Comparison of ENCODE assay signal across 1 cellular context in the genomic region with DNA sequence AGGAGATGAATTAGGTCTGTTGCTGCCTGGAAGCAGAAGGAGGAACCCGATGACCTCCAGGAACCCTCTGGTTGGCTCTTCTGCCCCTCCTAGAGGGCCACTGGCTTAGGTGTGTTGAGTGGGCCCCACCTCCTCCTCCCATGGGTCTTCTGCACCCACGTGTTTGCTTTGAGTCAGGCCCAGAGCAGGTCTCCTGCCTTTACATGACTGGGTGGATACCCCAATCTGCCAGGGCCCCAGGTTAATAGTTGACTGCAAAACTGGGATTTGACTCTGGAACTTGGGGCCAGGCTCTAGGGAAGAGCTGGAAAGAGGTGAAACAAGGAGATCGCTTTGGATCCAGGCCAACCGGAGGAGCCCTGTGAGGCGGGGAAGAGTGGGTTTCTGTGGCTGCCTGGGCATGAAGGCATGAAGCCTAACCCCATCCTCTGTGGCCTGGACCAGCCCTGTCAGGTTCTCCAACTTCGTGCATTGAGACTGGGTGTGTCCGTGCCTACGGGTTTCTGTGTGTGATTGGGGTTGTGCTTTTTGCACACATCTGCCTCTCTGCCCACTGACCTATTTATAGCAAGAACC.
A peak's percentile ranks its signal among the peaks of the same experiment; 100 is the strongest.
TF ChIP-seq lines count a peak whose summit lies in the region.

No MANE protein-coding gene starts in this region.

TF ChIP-seq in HepG2, 621 proteins besides CTCF, POLR2A, EP300 and RAD21 (continued from another document and continues in another):
- TF ChIP-seq, protein P1, sequence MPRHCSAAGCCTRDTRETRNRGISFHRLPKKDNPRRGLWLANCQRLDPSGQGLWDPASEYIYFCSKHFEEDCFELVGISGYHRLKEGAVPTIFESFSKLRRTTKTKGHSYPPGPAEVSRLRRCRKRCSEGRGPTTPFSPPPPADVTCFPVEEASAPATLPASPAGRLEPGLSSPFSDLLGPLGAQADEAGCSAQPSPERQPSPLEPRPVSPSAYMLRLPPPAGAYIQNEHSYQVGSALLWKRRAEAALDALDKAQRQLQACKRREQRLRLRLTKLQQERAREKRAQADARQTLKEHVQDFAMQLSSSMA (CRISPR knock-in tag; IDR thresholded peaks at IDR 0.05) = no peak
- no peak for TF ChIP-seq ZNF777 (CRISPR knock-in tag; IDR thresholded peaks at IDR 0.05)
- no peak for TF ChIP-seq ZNF776 (CRISPR knock-in tag; IDR thresholded peaks at IDR 0.05)
- no peak for TF ChIP-seq NCOA5 (CRISPR knock-in tag; IDR thresholded peaks at IDR 0.05)
- TF ChIP-seq PHF5A (CRISPR knock-in tag; IDR thresholded peaks at IDR 0.05; ENCODE audit: low read depth, unreplicated experiment) = no peak
- TF ChIP-seq, protein P2, sequence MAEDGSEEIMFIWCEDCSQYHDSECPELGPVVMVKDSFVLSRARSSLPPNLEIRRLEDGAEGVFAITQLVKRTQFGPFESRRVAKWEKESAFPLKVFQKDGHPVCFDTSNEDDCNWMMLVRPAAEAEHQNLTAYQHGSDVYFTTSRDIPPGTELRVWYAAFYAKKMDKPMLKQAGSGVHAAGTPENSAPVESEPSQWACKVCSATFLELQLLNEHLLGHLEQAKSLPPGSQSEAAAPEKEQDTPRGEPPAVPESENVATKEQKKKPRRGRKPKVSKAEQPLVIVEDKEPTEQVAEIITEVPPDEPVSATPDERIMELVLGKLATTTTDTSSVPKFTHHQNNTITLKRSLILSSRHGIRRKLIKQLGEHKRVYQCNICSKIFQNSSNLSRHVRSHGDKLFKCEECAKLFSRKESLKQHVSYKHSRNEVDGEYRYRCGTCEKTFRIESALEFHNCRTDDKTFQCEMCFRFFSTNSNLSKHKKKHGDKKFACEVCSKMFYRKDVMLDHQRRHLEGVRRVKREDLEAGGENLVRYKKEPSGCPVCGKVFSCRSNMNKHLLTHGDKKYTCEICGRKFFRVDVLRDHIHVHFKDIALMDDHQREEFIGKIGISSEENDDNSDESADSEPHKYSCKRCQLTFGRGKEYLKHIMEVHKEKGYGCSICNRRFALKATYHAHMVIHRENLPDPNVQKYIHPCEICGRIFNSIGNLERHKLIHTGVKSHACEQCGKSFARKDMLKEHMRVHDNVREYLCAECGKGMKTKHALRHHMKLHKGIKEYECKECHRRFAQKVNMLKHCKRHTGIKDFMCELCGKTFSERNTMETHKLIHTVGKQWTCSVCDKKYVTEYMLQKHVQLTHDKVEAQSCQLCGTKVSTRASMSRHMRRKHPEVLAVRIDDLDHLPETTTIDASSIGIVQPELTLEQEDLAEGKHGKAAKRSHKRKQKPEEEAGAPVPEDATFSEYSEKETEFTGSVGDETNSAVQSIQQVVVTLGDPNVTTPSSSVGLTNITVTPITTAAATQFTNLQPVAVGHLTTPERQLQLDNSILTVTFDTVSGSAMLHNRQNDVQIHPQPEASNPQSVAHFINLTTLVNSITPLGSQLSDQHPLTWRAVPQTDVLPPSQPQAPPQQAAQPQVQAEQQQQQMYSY (CRISPR knock-in tag; IDR thresholded peaks at IDR 0.05) = 0 out of 2 replicates have a peak, but pooled peaks have one; percentile 63
- no peak for TF ChIP-seq RELA (CRISPR knock-in tag; IDR thresholded peaks at IDR 0.05)
- TF ChIP-seq ZNF749 (CRISPR knock-in tag; IDR thresholded peaks at IDR 0.05; ENCODE audit: borderline replicate concordance) = no peak
- TF ChIP-seq REXO4 (CRISPR knock-in tag; IDR thresholded peaks at IDR 0.05; ENCODE audit: borderline replicate concordance) = no peak
- TF ChIP-seq CREB1 (IDR thresholded peaks at IDR 0.05) = no peak
- TF ChIP-seq CREB1 (CRISPR knock-in tag; IDR thresholded peaks at IDR 0.05) = peak; percentile 27; the same call in 1 of the 2 replicates
- no peak for TF ChIP-seq HOXD1 (CRISPR knock-in tag; IDR thresholded peaks at IDR 0.05)
- no peak for TF ChIP-seq SOX13 (IDR thresholded peaks at IDR 0.05)
- no peak for TF ChIP-seq SOX13 (CRISPR knock-in tag; conservative IDR thresholded peaks at IDR 0.05 in 1 of 2, IDR thresholded peaks at IDR 0.05 in 1 of 2)
- TF ChIP-seq ARNTL (CRISPR knock-in tag; IDR thresholded peaks at IDR 0.05) = no peak
- TF ChIP-seq KAT7 (CRISPR knock-in tag; IDR thresholded peaks at IDR 0.05; ENCODE audit: borderline replicate concordance) = no peak
- no peak for TF ChIP-seq MED1 (CRISPR knock-in tag; IDR thresholded peaks at IDR 0.05)
- no peak for TF ChIP-seq ZNF530 (CRISPR knock-in tag; IDR thresholded peaks at IDR 0.05; ENCODE audit: low read depth)
- TF ChIP-seq NRL (CRISPR knock-in tag; IDR thresholded peaks at IDR 0.05; ENCODE audit: borderline replicate concordance) = no peak
- TF ChIP-seq, protein P3, sequence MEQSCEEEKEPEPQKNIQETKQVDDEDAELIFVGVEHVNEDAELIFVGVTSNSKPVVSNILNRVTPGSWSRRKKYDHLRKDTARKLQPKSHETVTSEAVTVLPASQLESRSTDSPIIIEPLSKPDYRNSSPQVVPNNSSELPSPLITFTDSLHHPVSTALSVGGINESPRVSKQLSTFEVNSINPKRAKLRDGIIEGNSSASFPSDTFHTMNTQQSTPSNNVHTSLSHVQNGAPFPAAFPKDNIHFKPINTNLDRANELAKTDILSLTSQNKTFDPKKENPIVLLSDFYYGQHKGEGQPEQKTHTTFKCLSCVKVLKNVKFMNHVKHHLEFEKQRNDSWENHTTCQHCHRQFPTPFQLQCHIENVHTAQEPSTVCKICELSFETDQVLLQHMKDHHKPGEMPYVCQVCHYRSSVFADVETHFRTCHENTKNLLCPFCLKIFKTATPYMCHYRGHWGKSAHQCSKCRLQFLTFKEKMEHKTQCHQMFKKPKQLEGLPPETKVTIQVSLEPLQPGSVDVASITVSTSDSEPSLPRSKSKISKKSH (CRISPR knock-in tag; IDR thresholded peaks at IDR 0.05; ENCODE audit: borderline replicate concordance) = no peak
- no peak for TF ChIP-seq NONO (IDR thresholded peaks at IDR 0.05)
- no peak for TF ChIP-seq NONO (CRISPR knock-in tag; conservative IDR thresholded peaks at IDR 0.05)
- no peak for TF ChIP-seq HOXA9 (CRISPR knock-in tag; IDR thresholded peaks at IDR 0.05; ENCODE audit: borderline replicate concordance)
- peak; percentile 16; the same call in 1 of the 2 replicates for TF ChIP-seq POGZ (CRISPR knock-in tag; IDR thresholded peaks at IDR 0.05)
- no peak for TF ChIP-seq ZNF180 (CRISPR knock-in tag; IDR thresholded peaks at IDR 0.05; ENCODE audit: borderline replicate concordance, low read depth)
- no peak for TF ChIP-seq NPAS2 (CRISPR knock-in tag; IDR thresholded peaks at IDR 0.05; ENCODE audit: borderline replicate concordance)
- TF ChIP-seq MTA1 (CRISPR knock-in tag; IDR thresholded peaks at IDR 0.05; ENCODE audit: borderline replicate concordance) = no peak
- TF ChIP-seq ZNF335 (CRISPR knock-in tag; IDR thresholded peaks at IDR 0.05) = no peak
- TF ChIP-seq ZNF7 (CRISPR knock-in tag; IDR thresholded peaks at IDR 0.05) = no peak
- 0 out of 2 replicates have a peak, but pooled peaks have one; percentile 20 for TF ChIP-seq ZFY (CRISPR knock-in tag; IDR thresholded peaks at IDR 0.05)
- TF ChIP-seq, protein P4, sequence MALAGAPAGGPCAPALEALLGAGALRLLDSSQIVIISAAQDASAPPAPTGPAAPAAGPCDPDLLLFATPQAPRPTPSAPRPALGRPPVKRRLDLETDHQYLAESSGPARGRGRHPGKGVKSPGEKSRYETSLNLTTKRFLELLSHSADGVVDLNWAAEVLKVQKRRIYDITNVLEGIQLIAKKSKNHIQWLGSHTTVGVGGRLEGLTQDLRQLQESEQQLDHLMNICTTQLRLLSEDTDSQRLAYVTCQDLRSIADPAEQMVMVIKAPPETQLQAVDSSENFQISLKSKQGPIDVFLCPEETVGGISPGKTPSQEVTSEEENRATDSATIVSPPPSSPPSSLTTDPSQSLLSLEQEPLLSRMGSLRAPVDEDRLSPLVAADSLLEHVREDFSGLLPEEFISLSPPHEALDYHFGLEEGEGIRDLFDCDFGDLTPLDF (CRISPR knock-in tag; IDR thresholded peaks at IDR 0.05) = no peak
- no peak for TF ChIP-seq PRPF4 (IDR thresholded peaks at IDR 0.05; ENCODE audit: low read depth, low read length, poor library complexity, severe bottlenecking)
- TF ChIP-seq, protein P5, sequence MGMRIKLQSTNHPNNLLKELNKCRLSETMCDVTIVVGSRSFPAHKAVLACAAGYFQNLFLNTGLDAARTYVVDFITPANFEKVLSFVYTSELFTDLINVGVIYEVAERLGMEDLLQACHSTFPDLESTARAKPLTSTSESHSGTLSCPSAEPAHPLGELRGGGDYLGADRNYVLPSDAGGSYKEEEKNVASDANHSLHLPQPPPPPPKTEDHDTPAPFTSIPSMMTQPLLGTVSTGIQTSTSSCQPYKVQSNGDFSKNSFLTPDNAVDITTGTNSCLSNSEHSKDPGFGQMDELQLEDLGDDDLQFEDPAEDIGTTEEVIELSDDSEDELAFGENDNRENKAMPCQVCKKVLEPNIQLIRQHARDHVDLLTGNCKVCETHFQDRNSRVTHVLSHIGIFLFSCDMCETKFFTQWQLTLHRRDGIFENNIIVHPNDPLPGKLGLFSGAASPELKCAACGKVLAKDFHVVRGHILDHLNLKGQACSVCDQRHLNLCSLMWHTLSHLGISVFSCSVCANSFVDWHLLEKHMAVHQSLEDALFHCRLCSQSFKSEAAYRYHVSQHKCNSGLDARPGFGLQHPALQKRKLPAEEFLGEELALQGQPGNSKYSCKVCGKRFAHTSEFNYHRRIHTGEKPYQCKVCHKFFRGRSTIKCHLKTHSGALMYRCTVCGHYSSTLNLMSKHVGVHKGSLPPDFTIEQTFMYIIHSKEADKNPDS (CRISPR knock-in tag; IDR thresholded peaks at IDR 0.05) = no peak
- peak; percentile 20; the same call in 1 of the 3 replicates for TF ChIP-seq MXI1 (IDR thresholded peaks at IDR 0.05; ENCODE audit: borderline replicate concordance, low read depth, low read length)
- TF ChIP-seq SOX5 (CRISPR knock-in tag; IDR thresholded peaks at IDR 0.05; ENCODE audit: borderline replicate concordance) = no peak
- no peak for TF ChIP-seq CC2D1A (CRISPR knock-in tag; IDR thresholded peaks at IDR 0.05)
- no peak for TF ChIP-seq FIP1L1 (IDR thresholded peaks at IDR 0.05; ENCODE audit: borderline replicate concordance, insufficient read depth, low read depth, low read length)
- no peak for TF ChIP-seq TOE1 (CRISPR knock-in tag; IDR thresholded peaks at IDR 0.05)
- TF ChIP-seq NFIB (CRISPR knock-in tag; IDR thresholded peaks at IDR 0.05; ENCODE audit: borderline replicate concordance) = no peak
- TF ChIP-seq, protein P6, sequence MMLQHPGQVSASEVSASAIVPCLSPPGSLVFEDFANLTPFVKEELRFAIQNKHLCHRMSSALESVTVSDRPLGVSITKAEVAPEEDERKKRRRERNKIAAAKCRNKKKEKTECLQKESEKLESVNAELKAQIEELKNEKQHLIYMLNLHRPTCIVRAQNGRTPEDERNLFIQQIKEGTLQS (CRISPR knock-in tag; IDR thresholded peaks at IDR 0.05) = no peak
- TF ChIP-seq, protein P7, sequence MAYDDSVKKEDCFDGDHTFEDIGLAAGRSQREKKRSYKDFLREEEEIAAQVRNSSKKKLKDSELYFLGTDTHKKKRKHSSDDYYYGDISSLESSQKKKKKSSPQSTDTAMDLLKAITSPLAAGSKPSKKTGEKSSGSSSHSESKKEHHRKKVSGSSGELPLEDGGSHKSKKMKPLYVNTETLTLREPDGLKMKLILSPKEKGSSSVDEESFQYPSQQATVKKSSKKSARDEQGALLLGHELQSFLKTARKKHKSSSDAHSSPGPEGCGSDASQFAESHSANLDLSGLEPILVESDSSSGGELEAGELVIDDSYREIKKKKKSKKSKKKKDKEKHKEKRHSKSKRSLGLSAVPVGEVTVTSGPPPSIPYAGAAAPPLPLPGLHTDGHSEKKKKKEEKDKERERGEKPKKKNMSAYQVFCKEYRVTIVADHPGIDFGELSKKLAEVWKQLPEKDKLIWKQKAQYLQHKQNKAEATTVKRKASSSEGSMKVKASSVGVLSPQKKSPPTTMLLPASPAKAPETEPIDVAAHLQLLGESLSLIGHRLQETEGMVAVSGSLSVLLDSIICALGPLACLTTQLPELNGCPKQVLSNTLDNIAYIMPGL (CRISPR knock-in tag; IDR thresholded peaks at IDR 0.05; ENCODE audit: borderline replicate concordance in 1 of 2, low read depth in 1 of 2) = no peak
- TF ChIP-seq ZKSCAN5 (CRISPR knock-in tag; IDR thresholded peaks at IDR 0.05) = no peak
- no peak for TF ChIP-seq XBP1 (CRISPR knock-in tag; IDR thresholded peaks at IDR 0.05)
- no peak for TF ChIP-seq ZNF546 (CRISPR knock-in tag; conservative IDR thresholded peaks at IDR 0.05)
- peak; percentile 42; the same call in 1 of the 2 replicates for TF ChIP-seq SAP130 (CRISPR knock-in tag; IDR thresholded peaks at IDR 0.05; ENCODE audit: low read depth)
- TF ChIP-seq ZSCAN20 (CRISPR knock-in tag; IDR thresholded peaks at IDR 0.05; ENCODE audit: borderline replicate concordance) = no peak
- TF ChIP-seq, protein P8, sequence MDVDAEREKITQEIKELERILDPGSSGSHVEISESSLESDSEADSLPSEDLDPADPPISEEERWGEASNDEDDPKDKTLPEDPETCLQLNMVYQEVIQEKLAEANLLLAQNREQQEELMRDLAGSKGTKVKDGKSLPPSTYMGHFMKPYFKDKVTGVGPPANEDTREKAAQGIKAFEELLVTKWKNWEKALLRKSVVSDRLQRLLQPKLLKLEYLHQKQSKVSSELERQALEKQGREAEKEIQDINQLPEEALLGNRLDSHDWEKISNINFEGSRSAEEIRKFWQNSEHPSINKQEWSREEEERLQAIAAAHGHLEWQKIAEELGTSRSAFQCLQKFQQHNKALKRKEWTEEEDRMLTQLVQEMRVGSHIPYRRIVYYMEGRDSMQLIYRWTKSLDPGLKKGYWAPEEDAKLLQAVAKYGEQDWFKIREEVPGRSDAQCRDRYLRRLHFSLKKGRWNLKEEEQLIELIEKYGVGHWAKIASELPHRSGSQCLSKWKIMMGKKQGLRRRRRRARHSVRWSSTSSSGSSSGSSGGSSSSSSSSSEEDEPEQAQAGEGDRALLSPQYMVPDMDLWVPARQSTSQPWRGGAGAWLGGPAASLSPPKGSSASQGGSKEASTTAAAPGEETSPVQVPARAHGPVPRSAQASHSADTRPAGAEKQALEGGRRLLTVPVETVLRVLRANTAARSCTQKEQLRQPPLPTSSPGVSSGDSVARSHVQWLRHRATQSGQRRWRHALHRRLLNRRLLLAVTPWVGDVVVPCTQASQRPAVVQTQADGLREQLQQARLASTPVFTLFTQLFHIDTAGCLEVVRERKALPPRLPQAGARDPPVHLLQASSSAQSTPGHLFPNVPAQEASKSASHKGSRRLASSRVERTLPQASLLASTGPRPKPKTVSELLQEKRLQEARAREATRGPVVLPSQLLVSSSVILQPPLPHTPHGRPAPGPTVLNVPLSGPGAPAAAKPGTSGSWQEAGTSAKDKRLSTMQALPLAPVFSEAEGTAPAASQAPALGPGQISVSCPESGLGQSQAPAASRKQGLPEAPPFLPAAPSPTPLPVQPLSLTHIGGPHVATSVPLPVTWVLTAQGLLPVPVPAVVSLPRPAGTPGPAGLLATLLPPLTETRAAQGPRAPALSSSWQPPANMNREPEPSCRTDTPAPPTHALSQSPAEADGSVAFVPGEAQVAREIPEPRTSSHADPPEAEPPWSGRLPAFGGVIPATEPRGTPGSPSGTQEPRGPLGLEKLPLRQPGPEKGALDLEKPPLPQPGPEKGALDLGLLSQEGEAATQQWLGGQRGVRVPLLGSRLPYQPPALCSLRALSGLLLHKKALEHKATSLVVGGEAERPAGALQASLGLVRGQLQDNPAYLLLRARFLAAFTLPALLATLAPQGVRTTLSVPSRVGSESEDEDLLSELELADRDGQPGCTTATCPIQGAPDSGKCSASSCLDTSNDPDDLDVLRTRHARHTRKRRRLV (CRISPR knock-in tag; IDR thresholded peaks at IDR 0.05) = no peak
